Comparison of ENCODE assay signal across 15 cellular contexts in genomic region chr5:180568914-180569313, GRCh38. TPM values are rescaled to one million over a fixed set of nuclear protein-coding genes. Genes with fewer than 3 reads are reported as not detected.
DNase-seq lines count a peak whose midpoint lies in the region; ATAC-seq lines count a peak whose summit lies in the region.
"Had no signal": no experiment of that assay in that cellular context is flagged by ENCODE, and none has a peak within 500 bp of the region (broad histone marks: within the 10 kb centered on the region; RNA-seq: fewer than 3 reads in every experiment).

No MANE protein-coding gene starts in this region.

- H3K27ac Mint-ChIP-seq in activated naive CD8-positive, alpha-beta T cell treated with anti-CD3 and anti-CD28 coated beads, Interleukin-2, amount 10 ng/mL, durations not matched to agents 7 days and 5 days: peak overlapping the region; percentile 87
- H3K27ac Mint-ChIP-seq in stimulated activated naive CD8-positive, alpha-beta T cell treated with anti-CD3 and anti-CD28 coated beads, Interleukin-15, Interleukin-2, amounts not matched to agents 100 ng/mL and 50 ng/mL, for 24 hours: peak overlapping the region; percentile 17
- H3K27ac Mint-ChIP-seq: CD14-positive monocyte, HFFc6 had no signal

- H3K36me3 Mint-ChIP-seq in activated T-cell treated with anti-CD3 and anti-CD28 coated beads, Interleukin-2, amount 50 U/mL, for 4 hours (ENCODE audit: insufficient read depth): peaks cover 41% of the 10 kb centered on the region
- H3K36me3 Mint-ChIP-seq in activated naive CD8-positive, alpha-beta T cell treated with anti-CD3 and anti-CD28 coated beads, Interleukin-2, amount 10 ng/mL, durations not matched to agents 7 days and 5 days: peaks cover 56% of the 10 kb centered on the region
- peaks cover 80% of the 10 kb centered on the region for H3K36me3 Mint-ChIP-seq in stimulated activated naive CD8-positive, alpha-beta T cell treated with anti-CD3 and anti-CD28 coated beads, Interleukin-15, Interleukin-2, amounts not matched to agents 100 ng/mL and 50 ng/mL, for 24 hours (ENCODE audit: low read depth)

- no peak overlapping the region for H3K4me3 Mint-ChIP-seq in activated T-cell treated with anti-CD3 and anti-CD28 coated beads, Interleukin-2, amount 50 U/mL, for 4 hours
- H3K4me3 Mint-ChIP-seq in activated naive CD8-positive, alpha-beta T cell treated with anti-CD3 and anti-CD28 coated beads, Interleukin-2, amount 10 ng/mL, durations not matched to agents 7 days and 5 days: peak overlapping the region; percentile 78
- no peak overlapping the region for H3K4me3 Mint-ChIP-seq in stimulated activated naive CD8-positive, alpha-beta T cell treated with anti-CD3 and anti-CD28 coated beads, Interleukin-15, Interleukin-2, amounts not matched to agents 100 ng/mL and 50 ng/mL, for 24 hours
- H3K4me3 Mint-ChIP-seq: CD14-positive monocyte, HFFc6 had no signal

- no peaks in the 10 kb centered on the region for H3K9me3 Mint-ChIP-seq in activated T-cell treated with anti-CD3 and anti-CD28 coated beads, Interleukin-2, amount 50 U/mL, for 4 hours
- no peaks in the 10 kb centered on the region for H3K9me3 Mint-ChIP-seq in activated naive CD8-positive, alpha-beta T cell treated with anti-CD3 and anti-CD28 coated beads, Interleukin-2, amount 10 ng/mL, durations not matched to agents 7 days and 5 days
- H3K9me3 Mint-ChIP-seq in stimulated activated naive CD8-positive, alpha-beta T cell treated with anti-CD3 and anti-CD28 coated beads, Interleukin-15, Interleukin-2, amounts not matched to agents 100 ng/mL and 50 ng/mL, for 24 hours: no peaks in the 10 kb centered on the region
- H3K9me3 Mint-ChIP-seq: CD14-positive monocyte, HFFc6 had no signal

- H3K27ac ChIP-seq in KOPT-K1 (ENCODE audit: low read depth, low read length, poor library complexity, severe bottlenecking): peak overlapping the region; percentile 91
- H3K27ac ChIP-seq: A549 had no signal

- POLR2A ChIA-PET in activated naive CD8-positive, alpha-beta T cell treated with anti-CD3 and anti-CD28 coated beads, Interleukin-2, amount 10 ng/mL, durations not matched to agents 7 days and 5 days (lab: Charles Lee): no interaction called here

- ATAC-seq in activated T-cell treated with anti-CD3 and anti-CD28 coated beads, Interleukin-2, amount 50 U/mL, for 4 hours: peak; percentile 41 to 47
- ATAC-seq in activated naive CD8-positive, alpha-beta T cell treated with anti-CD3 and anti-CD28 coated beads, Interleukin-2, amount 10 ng/mL, durations not matched to agents 7 days and 5 days (ENCODE audit: low read depth): peak; percentile 80
- no peak for ATAC-seq in HG03457 (IDR thresholded peaks at IDR 0.05; ENCODE audit: unreplicated experiment)
- ATAC-seq: A549, GM12878 had no signal

- H3K36me3 ChIP-seq in KOPT-K1 (ENCODE audit: insufficient read depth, low read length): peaks cover 93% of the 10 kb centered on the region

- no peak for DNase-seq in activated T-cell treated with anti-CD3 and anti-CD28 coated beads, Interleukin-2, amount 50 U/mL, for 4 hours
- DNase-seq in activated T-cell treated with anti-CD3 and anti-CD28 coated beads for 4 hours: no peak
- DNase-seq in activated naive CD8-positive, alpha-beta T cell treated with anti-CD3 and anti-CD28 coated beads, Interleukin-2, amount 10 ng/mL, durations not matched to agents 7 days and 5 days: no peak
- no peak for DNase-seq in stimulated activated naive CD4-positive, alpha-beta T cell treated with Interleukin-2 at 50 U/mL for 16 hours (lab: John Stamatoyannopoulos, UW)
- DNase-seq: DMS 273 treated with DMSO at 0.1 percent for 48 hours, HCEC 1CT, HFFc6 had no signal

- peaks cover 2% of the 10 kb centered on the region for H3K4me1 Mint-ChIP-seq in activated T-cell treated with anti-CD3 and anti-CD28 coated beads, Interleukin-2, amount 50 U/mL, for 4 hours (ENCODE audit: low read depth)
- H3K4me1 Mint-ChIP-seq in activated naive CD8-positive, alpha-beta T cell treated with anti-CD3 and anti-CD28 coated beads, Interleukin-2, amount 10 ng/mL, durations not matched to agents 7 days and 5 days: peaks cover 29% of the 10 kb centered on the region
- H3K4me1 Mint-ChIP-seq in stimulated activated naive CD8-positive, alpha-beta T cell treated with anti-CD3 and anti-CD28 coated beads, Interleukin-15, Interleukin-2, amounts not matched to agents 100 ng/mL and 50 ng/mL, for 24 hours (ENCODE audit: low read depth): peaks cover 16% of the 10 kb centered on the region
- H3K4me1 Mint-ChIP-seq: CD14-positive monocyte had no signal

- H3K9me3 ChIP-seq in KOPT-K1 (ENCODE audit: insufficient read depth, low read length, poor library complexity, severe bottlenecking): no peaks in the 10 kb centered on the region
- H3K9me3 ChIP-seq: A549 had no signal

- H3K27me3 Mint-ChIP-seq in activated T-cell treated with anti-CD3 and anti-CD28 coated beads, Interleukin-2, amount 50 U/mL, for 4 hours (ENCODE audit: low read depth): no peaks in the 10 kb centered on the region
- H3K27me3 Mint-ChIP-seq in activated naive CD8-positive, alpha-beta T cell treated with anti-CD3 and anti-CD28 coated beads, Interleukin-2, amount 10 ng/mL, durations not matched to agents 7 days and 5 days: no peaks in the 10 kb centered on the region
- H3K27me3 Mint-ChIP-seq in stimulated activated naive CD8-positive, alpha-beta T cell treated with anti-CD3 and anti-CD28 coated beads, Interleukin-15, Interleukin-2, amounts not matched to agents 100 ng/mL and 50 ng/mL, for 24 hours: no peaks in the 10 kb centered on the region

RNA-seq across cellular contexts. Expression of gene SCGB3A1, which starts 22.4 kb away (rescaled TPM):
- total RNA-seq in activated T-cell treated with anti-CD3 and anti-CD28 coated beads, Interleukin-2, amount 50 U/mL, for 4 hours: under 1 TPM in 1 of 3 donors, not detected in 2; 0.55 TPM
- 1 to 10 TPM; 6.6 to 7.1 TPM for total RNA-seq in activated naive CD8-positive, alpha-beta T cell treated with anti-CD3 and anti-CD28 coated beads, Interleukin-2, amount 10 ng/mL, durations not matched to agents 7 days and 5 days
- total RNA-seq: Daoy, H4, HFFc6 had no signal

Comparison
In these comparisons a context has a peak if more than half of its experiments do, and no peak if none do; other contexts are left out.
1. RNA of gene SCGB3A1, which starts 22.4 kb away (total RNA-seq): 6.6 to 7.1 TPM in activated naive CD8-positive, alpha-beta T cell treated with anti-CD3 and anti-CD28 coated beads, Interleukin-2, amount 10 ng/mL, durations not matched to agents 7 days and 5 days; 0.55 TPM in activated T-cell treated with anti-CD3 and anti-CD28 coated beads, Interleukin-2, amount 50 U/mL, for 4 hours; every median in the first group is over 4 times any median in the second.